ENCODE assay signal across 1 cellular context in the genomic region with DNA sequence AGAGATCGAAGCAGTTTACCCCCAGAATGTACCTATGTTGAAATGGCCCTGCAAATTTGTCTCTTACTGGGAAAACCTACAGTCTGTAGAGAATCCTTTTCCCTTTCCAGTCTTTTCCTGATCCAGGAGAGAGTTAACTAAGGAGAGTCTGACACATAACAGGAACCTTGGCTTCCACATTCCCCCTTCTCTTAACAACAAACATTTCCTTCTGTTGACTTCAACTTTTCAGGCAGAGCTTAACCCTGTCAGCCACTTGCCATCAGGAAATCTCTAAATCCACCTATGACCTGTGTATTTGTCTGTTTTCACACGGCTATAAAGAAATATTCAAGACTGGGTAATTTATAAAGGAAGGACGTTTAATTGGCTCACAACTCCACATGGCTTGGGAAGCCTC.
TF ChIP-seq lines count a peak whose summit lies in the region.

No MANE protein-coding gene starts in this region.

TF ChIP-seq in GM12878, 131 proteins besides CTCF, POLR2A, EP300 and RAD21:
- TF ChIP-seq, protein P1, sequence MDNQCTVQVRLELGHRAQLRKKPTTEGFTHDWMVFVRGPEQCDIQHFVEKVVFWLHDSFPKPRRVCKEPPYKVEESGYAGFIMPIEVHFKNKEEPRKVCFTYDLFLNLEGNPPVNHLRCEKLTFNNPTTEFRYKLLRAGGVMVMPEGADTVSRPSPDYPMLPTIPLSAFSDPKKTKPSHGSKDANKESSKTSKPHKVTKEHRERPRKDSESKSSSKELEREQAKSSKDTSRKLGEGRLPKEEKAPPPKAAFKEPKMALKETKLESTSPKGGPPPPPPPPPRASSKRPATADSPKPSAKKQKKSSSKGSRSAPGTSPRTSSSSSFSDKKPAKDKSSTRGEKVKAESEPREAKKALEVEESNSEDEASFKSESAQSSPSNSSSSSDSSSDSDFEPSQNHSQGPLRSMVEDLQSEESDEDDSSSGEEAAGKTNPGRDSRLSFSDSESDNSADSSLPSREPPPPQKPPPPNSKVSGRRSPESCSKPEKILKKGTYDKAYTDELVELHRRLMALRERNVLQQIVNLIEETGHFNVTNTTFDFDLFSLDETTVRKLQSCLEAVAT (IDR thresholded peaks at IDR 0.05), result no peak
- TF ChIP-seq NR2C1 (IDR thresholded peaks at IDR 0.05) (no peak), ZZZ3 (IDR thresholded peaks at IDR 0.05; ENCODE audit: control insufficient read depth, insufficient read length, low read depth) (no peak), RUNX3 (IDR thresholded peaks at IDR 0.05; ENCODE audit: low read length) (no peak), ZNF384 (IDR thresholded peaks at IDR 0.05; ENCODE audit: borderline replicate concordance, low read depth, low read length) (no peak), FOS (IDR thresholded peaks at IDR 0.05; ENCODE audit: borderline replicate concordance, extremely low read depth, insufficient read length) (no peak), CHD2 (IDR thresholded peaks at IDR 0.05; ENCODE audit: borderline replicate concordance, low read depth, low read length) (no peak), TCF3 (IDR thresholded peaks at IDR 0.05; ENCODE audit: borderline replicate concordance, insufficient read depth, low read depth, low read length) (no peak), FOXK2 (IDR thresholded peaks at IDR 0.05) (no peak)
- TF ChIP-seq, protein P2, sequence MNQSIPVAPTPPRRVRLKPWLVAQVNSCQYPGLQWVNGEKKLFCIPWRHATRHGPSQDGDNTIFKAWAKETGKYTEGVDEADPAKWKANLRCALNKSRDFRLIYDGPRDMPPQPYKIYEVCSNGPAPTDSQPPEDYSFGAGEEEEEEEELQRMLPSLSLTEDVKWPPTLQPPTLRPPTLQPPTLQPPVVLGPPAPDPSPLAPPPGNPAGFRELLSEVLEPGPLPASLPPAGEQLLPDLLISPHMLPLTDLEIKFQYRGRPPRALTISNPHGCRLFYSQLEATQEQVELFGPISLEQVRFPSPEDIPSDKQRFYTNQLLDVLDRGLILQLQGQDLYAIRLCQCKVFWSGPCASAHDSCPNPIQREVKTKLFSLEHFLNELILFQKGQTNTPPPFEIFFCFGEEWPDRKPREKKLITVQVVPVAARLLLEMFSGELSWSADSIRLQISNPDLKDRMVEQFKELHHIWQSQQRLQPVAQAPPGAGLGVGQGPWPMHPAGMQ (IDR thresholded peaks at IDR 0.05; ENCODE audit: borderline replicate concordance), result no peak
- TF ChIP-seq, protein P3, sequence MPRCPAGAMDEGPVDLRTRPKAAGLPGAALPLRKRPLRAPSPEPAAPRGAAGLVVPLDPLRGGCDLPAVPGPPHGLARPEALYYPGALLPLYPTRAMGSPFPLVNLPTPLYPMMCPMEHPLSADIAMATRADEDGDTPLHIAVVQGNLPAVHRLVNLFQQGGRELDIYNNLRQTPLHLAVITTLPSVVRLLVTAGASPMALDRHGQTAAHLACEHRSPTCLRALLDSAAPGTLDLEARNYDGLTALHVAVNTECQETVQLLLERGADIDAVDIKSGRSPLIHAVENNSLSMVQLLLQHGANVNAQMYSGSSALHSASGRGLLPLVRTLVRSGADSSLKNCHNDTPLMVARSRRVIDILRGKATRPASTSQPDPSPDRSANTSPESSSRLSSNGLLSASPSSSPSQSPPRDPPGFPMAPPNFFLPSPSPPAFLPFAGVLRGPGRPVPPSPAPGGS (IDR thresholded peaks at IDR 0.05; ENCODE audit: borderline replicate concordance, insufficient read depth, low read depth, low read length, poor library complexity, severe bottlenecking), result no peak
- TF ChIP-seq, protein P4, sequence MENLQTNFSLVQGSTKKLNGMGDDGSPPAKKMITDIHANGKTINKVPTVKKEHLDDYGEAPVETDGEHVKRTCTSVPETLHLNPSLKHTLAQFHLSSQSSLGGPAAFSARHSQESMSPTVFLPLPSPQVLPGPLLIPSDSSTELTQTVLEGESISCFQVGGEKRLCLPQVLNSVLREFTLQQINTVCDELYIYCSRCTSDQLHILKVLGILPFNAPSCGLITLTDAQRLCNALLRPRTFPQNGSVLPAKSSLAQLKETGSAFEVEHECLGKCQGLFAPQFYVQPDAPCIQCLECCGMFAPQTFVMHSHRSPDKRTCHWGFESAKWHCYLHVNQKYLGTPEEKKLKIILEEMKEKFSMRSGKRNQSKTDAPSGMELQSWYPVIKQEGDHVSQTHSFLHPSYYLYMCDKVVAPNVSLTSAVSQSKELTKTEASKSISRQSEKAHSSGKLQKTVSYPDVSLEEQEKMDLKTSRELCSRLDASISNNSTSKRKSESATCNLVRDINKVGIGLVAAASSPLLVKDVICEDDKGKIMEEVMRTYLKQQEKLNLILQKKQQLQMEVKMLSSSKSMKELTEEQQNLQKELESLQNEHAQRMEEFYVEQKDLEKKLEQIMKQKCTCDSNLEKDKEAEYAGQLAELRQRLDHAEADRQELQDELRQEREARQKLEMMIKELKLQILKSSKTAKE (IDR thresholded peaks at IDR 0.05; ENCODE audit: low read depth, poor library complexity, severe bottlenecking), result no peak
- TF ChIP-seq, protein P5, sequence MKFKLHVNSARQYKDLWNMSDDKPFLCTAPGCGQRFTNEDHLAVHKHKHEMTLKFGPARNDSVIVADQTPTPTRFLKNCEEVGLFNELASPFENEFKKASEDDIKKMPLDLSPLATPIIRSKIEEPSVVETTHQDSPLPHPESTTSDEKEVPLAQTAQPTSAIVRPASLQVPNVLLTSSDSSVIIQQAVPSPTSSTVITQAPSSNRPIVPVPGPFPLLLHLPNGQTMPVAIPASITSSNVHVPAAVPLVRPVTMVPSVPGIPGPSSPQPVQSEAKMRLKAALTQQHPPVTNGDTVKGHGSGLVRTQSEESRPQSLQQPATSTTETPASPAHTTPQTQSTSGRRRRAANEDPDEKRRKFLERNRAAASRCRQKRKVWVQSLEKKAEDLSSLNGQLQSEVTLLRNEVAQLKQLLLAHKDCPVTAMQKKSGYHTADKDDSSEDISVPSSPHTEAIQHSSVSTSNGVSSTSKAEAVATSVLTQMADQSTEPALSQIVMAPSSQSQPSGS (IDR thresholded peaks at IDR 0.05; ENCODE audit: low read length), result no peak
